Comparison of ENCODE assay signal across 1 cellular context in the genomic region with DNA sequence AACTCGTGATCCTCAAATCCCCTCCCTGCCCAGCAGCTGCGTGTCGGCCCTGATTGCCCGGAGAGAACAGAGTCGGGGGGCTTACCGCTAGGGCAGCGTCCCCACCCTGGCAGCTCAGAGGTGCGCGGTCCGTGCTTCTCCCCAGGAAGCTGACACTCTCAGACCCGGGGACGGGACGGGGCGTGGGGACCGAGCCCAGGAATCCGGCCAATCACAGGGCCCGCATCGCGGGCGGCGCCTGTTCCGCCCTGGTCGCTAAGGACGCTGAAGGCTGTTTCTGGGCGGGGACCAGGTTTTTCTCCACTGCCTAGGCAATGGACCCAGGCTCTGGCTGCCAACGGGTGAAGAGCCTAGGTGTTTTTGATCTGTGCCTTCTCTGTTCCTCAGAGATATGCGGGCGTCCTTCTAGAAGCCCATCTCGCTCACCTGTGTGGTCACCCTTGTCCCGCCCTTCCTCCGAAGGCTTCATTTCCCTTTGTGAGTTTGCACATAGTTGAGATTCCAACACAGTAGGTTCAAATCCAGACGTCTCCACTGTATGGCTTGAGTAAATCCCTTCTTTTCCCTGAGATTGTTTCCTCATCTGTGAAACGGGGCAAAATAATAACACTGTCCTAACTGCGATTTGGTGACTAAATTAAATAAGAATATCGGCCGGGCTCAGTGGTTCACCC.
TF ChIP-seq lines count a peak whose summit lies in the region.

A gene with protein sequence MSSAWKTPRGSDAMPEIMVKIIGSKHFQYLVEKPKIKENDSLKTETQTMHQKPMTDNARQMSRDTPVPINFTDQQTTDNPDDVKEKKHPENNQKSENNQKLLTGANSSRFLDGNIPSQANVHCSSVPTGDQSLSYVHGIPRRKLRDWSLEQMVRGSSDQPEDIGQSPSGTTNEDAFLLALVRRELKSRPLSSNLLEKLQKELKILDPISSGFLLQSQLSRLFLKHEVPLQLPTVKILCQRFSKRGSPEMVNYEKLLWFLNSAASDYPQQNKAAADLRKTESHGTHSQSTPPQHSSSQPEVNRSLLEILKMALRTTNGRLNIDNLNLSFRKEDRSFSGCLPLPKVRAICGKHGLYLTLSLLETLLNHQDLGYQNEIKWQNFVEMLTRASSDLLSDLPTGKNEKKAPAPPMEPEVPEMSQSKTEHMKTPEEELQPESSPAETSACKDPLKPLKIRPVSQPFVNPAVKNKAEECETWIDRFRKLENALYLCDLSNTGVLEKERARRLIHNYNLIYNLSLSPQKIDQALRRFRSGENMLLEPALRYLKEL (minus strand): TSS at position 166 of the 674 bp plus-strand sequence. CDS start 1,127 bp downstream, outside the sequence.

TF ChIP-seq in HCT116, 20 proteins besides CTCF, POLR2A, EP300 and RAD21 (continued from another document):
- TF ChIP-seq CEBPB (IDR thresholded peaks at IDR 0.05; ENCODE audit: low read depth) (no peak), SIN3A (IDR thresholded peaks at IDR 0.05; ENCODE audit: low read depth) (no peak), TCF7L2 (IDR thresholded peaks at IDR 0.05; ENCODE audit: borderline replicate concordance, extremely low read depth, insufficient read depth, insufficient read length) (no peak), ZNF274 (IDR thresholded peaks at IDR 0.05; ENCODE audit: low read depth, low read length) (no peak), EZH2phosphoT487 (IDR thresholded peaks at IDR 0.05; ENCODE audit: borderline replicate concordance) (no peak), POLR2AphosphoS5 (IDR thresholded peaks at IDR 0.05; ENCODE audit: low read depth, low read length) (no peak), ZFX (IDR thresholded peaks at IDR 0.05) (no peak)
- TF ChIP-seq, protein P1, sequence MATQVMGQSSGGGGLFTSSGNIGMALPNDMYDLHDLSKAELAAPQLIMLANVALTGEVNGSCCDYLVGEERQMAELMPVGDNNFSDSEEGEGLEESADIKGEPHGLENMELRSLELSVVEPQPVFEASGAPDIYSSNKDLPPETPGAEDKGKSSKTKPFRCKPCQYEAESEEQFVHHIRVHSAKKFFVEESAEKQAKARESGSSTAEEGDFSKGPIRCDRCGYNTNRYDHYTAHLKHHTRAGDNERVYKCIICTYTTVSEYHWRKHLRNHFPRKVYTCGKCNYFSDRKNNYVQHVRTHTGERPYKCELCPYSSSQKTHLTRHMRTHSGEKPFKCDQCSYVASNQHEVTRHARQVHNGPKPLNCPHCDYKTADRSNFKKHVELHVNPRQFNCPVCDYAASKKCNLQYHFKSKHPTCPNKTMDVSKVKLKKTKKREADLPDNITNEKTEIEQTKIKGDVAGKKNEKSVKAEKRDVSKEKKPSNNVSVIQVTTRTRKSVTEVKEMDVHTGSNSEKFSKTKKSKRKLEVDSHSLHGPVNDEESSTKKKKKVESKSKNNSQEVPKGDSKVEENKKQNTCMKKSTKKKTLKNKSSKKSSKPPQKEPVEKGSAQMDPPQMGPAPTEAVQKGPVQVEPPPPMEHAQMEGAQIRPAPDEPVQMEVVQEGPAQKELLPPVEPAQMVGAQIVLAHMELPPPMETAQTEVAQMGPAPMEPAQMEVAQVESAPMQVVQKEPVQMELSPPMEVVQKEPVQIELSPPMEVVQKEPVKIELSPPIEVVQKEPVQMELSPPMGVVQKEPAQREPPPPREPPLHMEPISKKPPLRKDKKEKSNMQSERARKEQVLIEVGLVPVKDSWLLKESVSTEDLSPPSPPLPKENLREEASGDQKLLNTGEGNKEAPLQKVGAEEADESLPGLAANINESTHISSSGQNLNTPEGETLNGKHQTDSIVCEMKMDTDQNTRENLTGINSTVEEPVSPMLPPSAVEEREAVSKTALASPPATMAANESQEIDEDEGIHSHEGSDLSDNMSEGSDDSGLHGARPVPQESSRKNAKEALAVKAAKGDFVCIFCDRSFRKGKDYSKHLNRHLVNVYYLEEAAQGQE (IDR thresholded peaks at IDR 0.05; ENCODE audit: low read depth): no peak
- TF ChIP-seq, protein P2, sequence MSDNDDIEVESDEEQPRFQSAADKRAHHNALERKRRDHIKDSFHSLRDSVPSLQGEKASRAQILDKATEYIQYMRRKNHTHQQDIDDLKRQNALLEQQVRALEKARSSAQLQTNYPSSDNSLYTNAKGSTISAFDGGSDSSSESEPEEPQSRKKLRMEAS (IDR thresholded peaks at IDR 0.05): no peak
